8 cellular contexts compared by ENCODE assay signal in genomic region chr3:58009026-58009748, GRCh38. TPM values are rescaled to one million over a fixed set of nuclear protein-coding genes. Genes with fewer than 3 reads are reported as not detected.
DNase-seq lines count a peak whose midpoint lies in the region; ATAC-seq and TF ChIP-seq lines count a peak whose summit lies in the region.

No MANE protein-coding gene starts in this region.

- peak overlapping the region; percentile 81 for H3K9ac ChIP-seq in endocrine pancreas (ENCODE audit: control insufficient read depth, insufficient read depth, low read length)

- CTCF ChIA-PET in activated CD4-positive, alpha-beta T cell treated with anti-CD3 and anti-CD28 coated beads, Interleukin-2, amount 10 ng/mL, durations not matched to agents 7 days and 5 days (lab: Charles Lee), result interaction anchor here (0.9 to 4.9 kb wide), 13 partner anchors 8 to 206 kb away, joined by 3 to 16 read pairs (median 4); no protein-coding TSS in a partner anchor

- POLR2A ChIA-PET in activated CD4-positive, alpha-beta T cell treated with anti-CD3 and anti-CD28 coated beads, Interleukin-2, amount 10 ng/mL, durations not matched to agents 7 days and 5 days (lab: Charles Lee), result no interaction called here

- DNase-seq in GM10266 (ENCODE audit: extremely low spot score) (peak; percentile 55), ureter (ENCODE audit: low spot score) (peak; percentile 53), NCI-H128 (lab: John Stamatoyannopoulos, UW; ENCODE audit: unreplicated experiment) (no peak)
- DNase-seq in activated CD4-positive, alpha-beta T cell treated with anti-CD3 and anti-CD28 coated beads, Interleukin-2, amount 10 ng/mL, durations not matched to agents 7 days and 5 days, result peak; percentile 42
- DNase-seq in natural killer cell treated with Interleukin-12 subunit alpha and Interleukin-12 subunit beta and Interleukin-15 and Interleukin-18, amount 100 ng/mL, for 72 hours (ENCODE audit: low spot score), result no peak

- peaks cover 3% of the 10 kb centered on the region for H3K36me3 Mint-ChIP-seq in activated CD4-positive, alpha-beta T cell treated with anti-CD3 and anti-CD28 coated beads, Interleukin-2, amount 10 ng/mL, durations not matched to agents 7 days and 5 days (ENCODE audit: low read depth)
- no peaks in the 10 kb centered on the region for H3K36me3 Mint-ChIP-seq in natural killer cell treated with Interleukin-12 subunit alpha and Interleukin-12 subunit beta and Interleukin-15 and Interleukin-18, amount 100 ng/mL, for 72 hours

- peak overlapping the region; percentile 79 for H3K27ac Mint-ChIP-seq in activated CD4-positive, alpha-beta T cell treated with anti-CD3 and anti-CD28 coated beads, Interleukin-2, amount 10 ng/mL, durations not matched to agents 7 days and 5 days
- H3K27ac Mint-ChIP-seq in natural killer cell treated with Interleukin-12 subunit alpha and Interleukin-12 subunit beta and Interleukin-15 and Interleukin-18, amount 100 ng/mL, for 72 hours, result peak overlapping the region in 1 of 2 donors; percentile 11

- no peaks in the 10 kb centered on the region for H3K27me3 ChIP-seq in endocrine pancreas (ENCODE audit: control insufficient read depth, insufficient read depth, low read length)

- H3K27me3 Mint-ChIP-seq in activated CD4-positive, alpha-beta T cell treated with anti-CD3 and anti-CD28 coated beads, Interleukin-2, amount 10 ng/mL, durations not matched to agents 7 days and 5 days, result no peaks in the 10 kb centered on the region
- H3K27me3 Mint-ChIP-seq in natural killer cell treated with Interleukin-12 subunit alpha and Interleukin-12 subunit beta and Interleukin-15 and Interleukin-18, amount 100 ng/mL, for 72 hours, result no peaks in the 10 kb centered on the region

- TF ChIP-seq CTCF in GM10266 (IDR thresholded peaks at IDR 0.05; ENCODE audit: control insufficient read depth, insufficient read depth, low read depth, missing control alignments), result no peak

- H3K9me3 Mint-ChIP-seq in activated CD4-positive, alpha-beta T cell treated with anti-CD3 and anti-CD28 coated beads, Interleukin-2, amount 10 ng/mL, durations not matched to agents 7 days and 5 days, result no peaks in the 10 kb centered on the region
- H3K9me3 Mint-ChIP-seq in natural killer cell treated with Interleukin-12 subunit alpha and Interleukin-12 subunit beta and Interleukin-15 and Interleukin-18, amount 100 ng/mL, for 72 hours, result no peaks in the 10 kb centered on the region

- peak overlapping the region; percentile 85 for H3K4me3 Mint-ChIP-seq in activated CD4-positive, alpha-beta T cell treated with anti-CD3 and anti-CD28 coated beads, Interleukin-2, amount 10 ng/mL, durations not matched to agents 7 days and 5 days
- peak overlapping the region; percentile 83 for H3K4me3 Mint-ChIP-seq in natural killer cell treated with Interleukin-12 subunit alpha and Interleukin-12 subunit beta and Interleukin-15 and Interleukin-18, amount 100 ng/mL, for 72 hours

- no peaks in the 10 kb centered on the region for H3K4me1 ChIP-seq in endocrine pancreas (ENCODE audit: control insufficient read depth, insufficient read depth, low read length)

- H3K9me3 ChIP-seq in endocrine pancreas (ENCODE audit: control insufficient read depth, low read length), result no peaks in the 10 kb centered on the region

- ATAC-seq in HG03135 (IDR thresholded peaks at IDR 0.05; ENCODE audit: unreplicated experiment) (peak; percentile 8), GM18858 (IDR thresholded peaks at IDR 0.05; ENCODE audit: unreplicated experiment) (no peak)
- no peak for ATAC-seq in natural killer cell treated with Interleukin-12 subunit alpha and Interleukin-12 subunit beta and Interleukin-15 and Interleukin-18, amount 100 ng/mL, for 72 hours

- no peaks in the 10 kb centered on the region for H3K36me3 ChIP-seq in endocrine pancreas (ENCODE audit: control insufficient read depth, insufficient read depth, low read length)

- H3K4me1 Mint-ChIP-seq in activated CD4-positive, alpha-beta T cell treated with anti-CD3 and anti-CD28 coated beads, Interleukin-2, amount 10 ng/mL, durations not matched to agents 7 days and 5 days, result peaks cover 47% of the 10 kb centered on the region
- peaks cover 15 to 24% of the 10 kb centered on the region in 2 donors for H3K4me1 Mint-ChIP-seq in natural killer cell treated with Interleukin-12 subunit alpha and Interleukin-12 subunit beta and Interleukin-15 and Interleukin-18, amount 100 ng/mL, for 72 hours (ENCODE audit: low read depth in 2 of 2)

- H3K4me3 ChIP-seq in endocrine pancreas (ENCODE audit: control insufficient read depth, insufficient read depth, low read length), result peak overlapping the region; percentile 86

RNA-seq across cellular contexts. Expression of gene FLNB, which starts 1.0 kb away (rescaled TPM):
- total RNA-seq in activated CD4-positive, alpha-beta T cell treated with anti-CD3 and anti-CD28 coated beads, Interleukin-2, amount 10 ng/mL, durations not matched to agents 7 days and 5 days, result 10 to 100 TPM; 27.2 to 28.1 TPM
- total RNA-seq in natural killer cell treated with Interleukin-12 subunit alpha and Interleukin-12 subunit beta and Interleukin-15 and Interleukin-18, amount 100 ng/mL, for 72 hours, result 10 to 100 TPM in 1 of 2 donors, 1 to 10 TPM in 1; 5.9 to 15.4 TPM
- 303 TPM for total RNA-seq in ureter

Comparison
In these comparisons a context has a peak if more than half of its experiments do, and no peak if none do; other contexts are left out.
1. DNase-seq: peak in GM10266 (single experiment), activated CD4-positive, alpha-beta T cell treated with anti-CD3 and anti-CD28 coated beads, Interleukin-2, amount 10 ng/mL, durations not matched to agents 7 days and 5 days (single experiment) and ureter (single experiment); none in natural killer cell treated with Interleukin-12 subunit alpha and Interleukin-12 subunit beta and Interleukin-15 and Interleukin-18, amount 100 ng/mL, for 72 hours (single experiment) and NCI-H128 (single experiment).
2. RNA of gene FLNB, which starts 1.0 kb away (total RNA-seq): 303 TPM in ureter (single experiment); 27.2 to 28.1 TPM in activated CD4-positive, alpha-beta T cell treated with anti-CD3 and anti-CD28 coated beads, Interleukin-2, amount 10 ng/mL, durations not matched to agents 7 days and 5 days and 5.9 to 15.4 TPM in natural killer cell treated with Interleukin-12 subunit alpha and Interleukin-12 subunit beta and Interleukin-15 and Interleukin-18, amount 100 ng/mL, for 72 hours; every median in the first group is over 10 times any median in the second.